Comparison of ENCODE assay signal across 15 cellular contexts in genomic region chr20:37316775-37317170, GRCh38. TPM values are rescaled to one million over a fixed set of nuclear protein-coding genes. Genes with fewer than 3 reads are reported as not detected.
A peak's percentile ranks its signal among the peaks of the same experiment; 100 is the strongest.
DNase-seq lines count a peak whose midpoint lies in the region; ATAC-seq, FAIRE-seq and TF ChIP-seq lines count a peak whose summit lies in the region.
"Had no signal": no experiment of that assay in that cellular context is flagged by ENCODE, and none has a peak within 500 bp of the region (broad histone marks: within the 10 kb centered on the region; RNA-seq: fewer than 3 reads in every experiment).

No MANE protein-coding gene starts in this region.

- DNase-seq in activated CD4-positive, alpha-beta T cell treated with anti-CD3 and anti-CD28 coated beads, Interleukin-2, amount 10 ng/mL, durations not matched to agents 24 days and 14 days, result no peak
- DNase-seq in activated CD4-positive, alpha-beta T cell treated with anti-CD3 and anti-CD28 coated beads for 36 hours, result no peak
- DNase-seq in NCI-H748 (lab: John Stamatoyannopoulos, UW; ENCODE audit: unreplicated experiment), result peak; percentile 46
- DNase-seq in chondrocyte (ENCODE audit: low spot score), result peak; percentile 28
- DNase-seq in small intestine, result no peak
- DNase-seq in coronary artery (ENCODE audit: low spot score), result no peak
- no peak for DNase-seq in NCI-H2196 treated with DMSO at 0.1 percent for 48 hours (lab: John Stamatoyannopoulos, UW; ENCODE audit: unreplicated experiment)
- DNase-seq: EL, NCI-H2029 treated with DMSO at 0.1 percent for 48 hours, WERI-Rb-1 had no signal

- H3K4me1 ChIP-seq in small intestine (ENCODE audit: control insufficient read depth in 2 of 2, insufficient read depth in 1 of 2, low read depth in 1 of 2, low read length in 1 of 2), result peaks cover 0 to 3% of the 10 kb centered on the region in 2 donors

- POLR2A ChIA-PET in activated CD4-positive, alpha-beta T cell treated with anti-CD3 and anti-CD28 coated beads for 36 hours (lab: Charles Lee), result no interaction called here

- no peaks in the 10 kb centered on the region for H3K9me3 Mint-ChIP-seq in activated CD4-positive, alpha-beta T cell treated with anti-CD3 and anti-CD28 coated beads, Interleukin-2, amount 10 ng/mL, durations not matched to agents 24 days and 14 days
- H3K9me3 Mint-ChIP-seq in activated CD4-positive, alpha-beta T cell treated with anti-CD3 and anti-CD28 coated beads for 36 hours (ENCODE audit: low read depth), result no peaks in the 10 kb centered on the region
- no peaks in the 10 kb centered on the region for H3K9me3 Mint-ChIP-seq in chondrocyte (ENCODE audit: low read depth)

- 90 to 96% (median 91%) methylated on average over 5 of the region's 5 CpGs for WGBS in small intestine, 3 donors

- H3K4me1 Mint-ChIP-seq in activated CD4-positive, alpha-beta T cell treated with anti-CD3 and anti-CD28 coated beads, Interleukin-2, amount 10 ng/mL, durations not matched to agents 24 days and 14 days, result peaks cover 32% of the 10 kb centered on the region
- peaks cover 24% of the 10 kb centered on the region for H3K4me1 Mint-ChIP-seq in activated CD4-positive, alpha-beta T cell treated with anti-CD3 and anti-CD28 coated beads for 36 hours
- peaks cover 32% of the 10 kb centered on the region for H3K4me1 Mint-ChIP-seq in chondrocyte (ENCODE audit: low read depth)

- H3K27me3 ChIP-seq in small intestine (ENCODE audit: control insufficient read depth in 2 of 2, insufficient read depth in 2 of 2, low read length in 2 of 2), result no peaks in the 10 kb centered on the region

- H3K9me3 ChIP-seq in small intestine (ENCODE audit: control insufficient read depth, low read depth), result no peaks in the 10 kb centered on the region

- H3K4me3 Mint-ChIP-seq in activated CD4-positive, alpha-beta T cell treated with anti-CD3 and anti-CD28 coated beads, Interleukin-2, amount 10 ng/mL, durations not matched to agents 24 days and 14 days, result no peak overlapping the region
- H3K4me3 Mint-ChIP-seq in activated CD4-positive, alpha-beta T cell treated with anti-CD3 and anti-CD28 coated beads for 36 hours, result no peak overlapping the region
- no peak overlapping the region for H3K4me3 Mint-ChIP-seq in chondrocyte (ENCODE audit: unreplicated experiment)

- FAIRE-seq in small intestine (lab: Jason Lieb, UNC), result no peak
- FAIRE-seq: HTR-8/SVneo, RCC 7860 had no signal

- no peaks in the 10 kb centered on the region for H3K27me3 Mint-ChIP-seq in activated CD4-positive, alpha-beta T cell treated with anti-CD3 and anti-CD28 coated beads, Interleukin-2, amount 10 ng/mL, durations not matched to agents 24 days and 14 days
- no peaks in the 10 kb centered on the region for H3K27me3 Mint-ChIP-seq in activated CD4-positive, alpha-beta T cell treated with anti-CD3 and anti-CD28 coated beads for 36 hours
- H3K27me3 Mint-ChIP-seq in chondrocyte (ENCODE audit: low read depth), result no peaks in the 10 kb centered on the region

- H3K27ac ChIP-seq in small intestine (ENCODE audit: low read depth in 1 of 2, low read length in 1 of 2) (peak overlapping the region; percentile 62 to 77), coronary artery (peak overlapping the region in 1 of 2 donors; percentile 98)
- H3K27ac ChIP-seq: WERI-Rb-1 had no signal

- H3K4me3 ChIP-seq in small intestine (ENCODE audit: low read depth in 1 of 2, low read length in 2 of 2) (no peak overlapping the region), coronary artery (no peak overlapping the region)

- no peak for ATAC-seq in activated CD4-positive, alpha-beta T cell treated with anti-CD3 and anti-CD28 coated beads for 36 hours
- no peak for ATAC-seq in GM18519 (IDR thresholded peaks at IDR 0.05; ENCODE audit: low FRiP score, unreplicated experiment)

- CTCF ChIA-PET in activated CD4-positive, alpha-beta T cell treated with anti-CD3 and anti-CD28 coated beads for 36 hours (lab: Charles Lee), result no interaction called here

- peaks cover 0 to 6% of the 10 kb centered on the region in 2 donors for H3K36me3 ChIP-seq in small intestine (ENCODE audit: control insufficient read depth in 2 of 2, insufficient read depth in 2 of 2, low read length in 2 of 2)

- H3K27ac Mint-ChIP-seq in activated CD4-positive, alpha-beta T cell treated with anti-CD3 and anti-CD28 coated beads, Interleukin-2, amount 10 ng/mL, durations not matched to agents 24 days and 14 days, result peak overlapping the region; percentile 82
- H3K27ac Mint-ChIP-seq in activated CD4-positive, alpha-beta T cell treated with anti-CD3 and anti-CD28 coated beads for 36 hours, result no peak overlapping the region
- H3K27ac Mint-ChIP-seq in chondrocyte (ENCODE audit: unreplicated experiment), result no peak overlapping the region

- peaks cover 25% of the 10 kb centered on the region for H3K36me3 Mint-ChIP-seq in activated CD4-positive, alpha-beta T cell treated with anti-CD3 and anti-CD28 coated beads, Interleukin-2, amount 10 ng/mL, durations not matched to agents 24 days and 14 days (ENCODE audit: low read depth)
- H3K36me3 Mint-ChIP-seq in activated CD4-positive, alpha-beta T cell treated with anti-CD3 and anti-CD28 coated beads for 36 hours (ENCODE audit: low read depth), result peaks cover 11% of the 10 kb centered on the region
- peaks cover 13% of the 10 kb centered on the region for H3K36me3 Mint-ChIP-seq in chondrocyte (ENCODE audit: low read depth)

- no peak for TF ChIP-seq CTCF in chondrocyte (IDR thresholded peaks at IDR 0.05)
- no peak for TF ChIP-seq CTCF in coronary artery (IDR thresholded peaks at IDR 0.05)

- intact Hi-C loops in activated CD4-positive, alpha-beta T cell treated with anti-CD3 and anti-CD28 coated beads, Interleukin-2, amount 10 ng/mL, durations not matched to agents 24 days and 14 days (cut with micrococcal nuclease), result no loop called here
- intact Hi-C loops in activated CD4-positive, alpha-beta T cell treated with anti-CD3 and anti-CD28 coated beads for 36 hours (cut with DNase I, micrococcal nuclease), result no loop called here

RNA-seq across cellular contexts. Expression of gene MANBAL, which starts 27.3 kb away (rescaled TPM):
- total RNA-seq in activated CD4-positive, alpha-beta T cell treated with anti-CD3 and anti-CD28 coated beads, Interleukin-2, amount 10 ng/mL, durations not matched to agents 24 days and 14 days, result 13.4 and 13.7 TPM in 2 replicates
- 10 to 100 TPM; 11.9 to 13.5 TPM for total RNA-seq in activated CD4-positive, alpha-beta T cell treated with anti-CD3 and anti-CD28 coated beads for 36 hours
- 30.9 to 34.1 TPM (median 32.5 TPM) in 3 replicates for total RNA-seq in chondrocyte
- polyA plus RNA-seq in small intestine, result 10 to 100 TPM; 49.2 to 70.0 (median 50.3) TPM

RNA-seq across cellular contexts. Expression of gene SRC, which starts 29.2 kb away (rescaled TPM):
- total RNA-seq in activated CD4-positive, alpha-beta T cell treated with anti-CD3 and anti-CD28 coated beads, Interleukin-2, amount 10 ng/mL, durations not matched to agents 24 days and 14 days, result 3.6 and 5.4 TPM in 2 replicates
- total RNA-seq in activated CD4-positive, alpha-beta T cell treated with anti-CD3 and anti-CD28 coated beads for 36 hours, result 1 to 10 TPM; 4.2 to 5.7 TPM
- 16.0 to 25.7 TPM (median 25.1 TPM) in 3 replicates for total RNA-seq in chondrocyte
- 100 to 1,000 TPM in 1 of 3 donors, 10 to 100 TPM in 2; 70.8 to 107 (median 83.6) TPM for polyA plus RNA-seq in small intestine

RNA-seq across cellular contexts. Expression of gene GHRH, which starts 55.2 kb away (rescaled TPM):
- not detected in 2 replicates for total RNA-seq in activated CD4-positive, alpha-beta T cell treated with anti-CD3 and anti-CD28 coated beads, Interleukin-2, amount 10 ng/mL, durations not matched to agents 24 days and 14 days
- total RNA-seq in activated CD4-positive, alpha-beta T cell treated with anti-CD3 and anti-CD28 coated beads for 36 hours, result not detected
- not detected in 3 replicates for total RNA-seq in chondrocyte
- polyA plus RNA-seq in small intestine, result not detected
- total RNA-seq: A172, mononuclear cell had no signal

Comparison
In these comparisons a context has a peak if more than half of its experiments do, and no peak if none do; other contexts are left out.
1. DNase-seq: peak in NCI-H748 (single experiment) and chondrocyte (single experiment); none in activated CD4-positive, alpha-beta T cell treated with anti-CD3 and anti-CD28 coated beads, Interleukin-2, amount 10 ng/mL, durations not matched to agents 24 days and 14 days (single experiment), activated CD4-positive, alpha-beta T cell treated with anti-CD3 and anti-CD28 coated beads for 36 hours (single experiment), small intestine (single experiment), coronary artery (single experiment) and NCI-H2196 treated with DMSO at 0.1 percent for 48 hours (single experiment).